Comparison of ENCODE assay signal across 23 cellular contexts in the genomic region with DNA sequence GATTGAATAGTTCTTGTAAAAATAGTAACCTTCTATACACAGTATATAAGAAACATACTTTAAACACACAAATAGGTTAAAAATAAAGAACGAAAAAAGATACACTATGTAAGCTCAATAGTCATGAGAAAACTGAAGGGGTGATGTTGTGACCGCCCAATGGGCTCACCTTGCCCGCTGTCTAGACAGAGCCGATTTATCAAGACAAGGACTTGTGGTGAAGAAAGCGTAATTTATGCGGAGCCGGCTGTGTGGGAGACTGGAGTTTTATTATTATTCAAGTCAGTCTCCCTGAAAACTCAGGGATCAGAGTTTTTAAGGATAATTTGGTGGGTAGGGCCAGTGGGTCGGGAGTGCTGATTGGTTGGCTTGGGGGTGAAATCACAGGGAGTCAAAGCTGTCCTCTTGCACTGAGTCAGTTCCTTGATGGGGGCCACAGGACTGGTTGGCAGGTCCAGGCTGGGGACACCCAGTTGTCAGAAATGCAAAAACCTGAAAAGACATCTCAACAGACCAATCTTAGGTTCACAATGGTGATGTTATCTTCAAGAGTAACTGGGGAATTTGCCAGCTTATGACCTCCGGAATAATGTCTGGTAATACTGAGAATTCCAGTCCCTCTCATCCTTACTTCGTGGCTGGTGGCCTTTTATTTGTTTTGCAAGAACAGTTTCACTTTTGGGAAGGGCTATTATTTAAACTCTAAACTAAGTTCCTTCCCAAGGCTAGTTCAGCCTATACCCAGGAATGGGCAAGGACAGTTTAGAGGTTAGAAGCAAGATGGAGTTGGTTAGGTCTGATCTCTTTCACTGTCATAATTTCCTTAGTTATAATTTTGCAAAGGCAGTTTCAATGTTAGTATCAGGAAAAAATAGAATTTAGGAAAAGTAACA.
DNase-seq lines count a peak whose midpoint lies in the region; ATAC-seq and TF ChIP-seq lines count a peak whose summit lies in the region.
"Had no signal": no experiment of that assay in that cellular context is flagged by ENCODE, and none has a peak within 500 bp of the region (broad histone marks: within the 10 kb centered on the region; RNA-seq: fewer than 3 reads in every experiment).

No MANE protein-coding gene starts in this region.

- no peak overlapping the region for H3K4me3 Mint-ChIP-seq in dendritic cell treated with granulocyte-macrophage colony-stimulating factor and Interleukin-4, amounts not matched to agents 40 ng/mL and 50 ng/mL, for 4 days
- H3K4me3 Mint-ChIP-seq in nephron progenitor cell = no peak overlapping the region
- H3K4me3 Mint-ChIP-seq: activated T-cell treated with anti-CD3 and anti-CD28 coated beads, Interleukin-2, amount 50 U/mL, for 72 hours; B cell had no signal

- TF ChIP-seq CTCF in nephron progenitor cell (IDR thresholded peaks at IDR 0.05) (no peak), body of pancreas (IDR thresholded peaks at IDR 0.05) (no peak)

- H3K4me1 ChIP-seq in HUES6 (ENCODE audit: control insufficient read depth, insufficient read depth, low read length) = peaks cover 13% of the 10 kb centered on the region
- no peaks in the 10 kb centered on the region for H3K4me1 ChIP-seq in body of pancreas
- H3K4me1 ChIP-seq: ascending aorta, tibial nerve had no signal

- DNase-seq in EH (ENCODE audit: low read depth) (peak; percentile 70), nephron progenitor cell (no peak), SIG-M5 (lab: John Stamatoyannopoulos, UW) (no peak), body of pancreas (no peak), NCI-H2227 treated with DMSO at 0.1 percent for 48 hours (lab: John Stamatoyannopoulos, UW) (no peak)
- DNase-seq: activated CD4-positive, alpha-beta T cell treated with anti-CD3 and anti-CD28 coated beads for 1 hour; activated CD8-positive, alpha-beta memory T cell treated with anti-CD3 and anti-CD28 coated beads for 24 hours; activated naive CD4-positive, alpha-beta T cell treated with anti-CD3 and anti-CD28 coated beads, Interleukin-2, amount 50 U/mL, for 16 hours; cerebellar nuclear complex; COR-L47; glutamatergic neuron; NCI-H1694; NCI-H2171; stimulated activated naive CD4-positive, alpha-beta T cell treated with Interleukin-2 at 50 U/mL for 16 hours had no signal

- H3K36me3 Mint-ChIP-seq in dendritic cell treated with granulocyte-macrophage colony-stimulating factor and Interleukin-4, amounts not matched to agents 40 ng/mL and 50 ng/mL, for 4 days (ENCODE audit: low read depth) = no peaks in the 10 kb centered on the region
- no peaks in the 10 kb centered on the region for H3K36me3 Mint-ChIP-seq in nephron progenitor cell (ENCODE audit: low read depth)

- H3K9me3 ChIP-seq in HUES6 (ENCODE audit: control insufficient read depth, insufficient read depth, low read depth, low read length) (no peaks in the 10 kb centered on the region), body of pancreas (no peaks in the 10 kb centered on the region)
- H3K9me3 ChIP-seq: ascending aorta, tibial nerve had no signal

- H3K9me3 Mint-ChIP-seq in dendritic cell treated with granulocyte-macrophage colony-stimulating factor and Interleukin-4, amounts not matched to agents 40 ng/mL and 50 ng/mL, for 4 days = no peaks in the 10 kb centered on the region
- H3K9me3 Mint-ChIP-seq in nephron progenitor cell = no peaks in the 10 kb centered on the region
- H3K9me3 Mint-ChIP-seq: activated T-cell treated with anti-CD3 and anti-CD28 coated beads, Interleukin-2, amount 50 U/mL, for 72 hours had no signal

- H3K36me3 ChIP-seq in HUES6 (ENCODE audit: control insufficient read depth, insufficient read depth, low read length) (no peaks in the 10 kb centered on the region), body of pancreas (replicated peaks in 1 of 2; ENCODE audit: insufficient read depth in 1 of 2, low read depth in 2 of 2) (no peaks in the 10 kb centered on the region)
- H3K36me3 ChIP-seq: ascending aorta, tibial nerve had no signal

- ATAC-seq in body of pancreas (no peak), GM19463 (IDR thresholded peaks at IDR 0.05; ENCODE audit: unreplicated experiment) (no peak)
- ATAC-seq: activated T-cell treated with anti-CD3 and anti-CD28 coated beads, Interleukin-2, amount 50 U/mL, for 72 hours had no signal

- no peak overlapping the region for H3K4me3 ChIP-seq in HUES6 (ENCODE audit: low read depth, low read length)
- no peak overlapping the region for H3K4me3 ChIP-seq in body of pancreas
- H3K4me3 ChIP-seq: ascending aorta, skin epidermis, tibial nerve had no signal

- H3K27me3 ChIP-seq in HUES6 (ENCODE audit: control insufficient read depth, insufficient read depth, low read length) (no peaks in the 10 kb centered on the region), body of pancreas (no peaks in the 10 kb centered on the region)
- H3K27me3 ChIP-seq: ascending aorta, tibial nerve had no signal

- WGBS in body of pancreas, 2 donors = 76 to 82% methylated on average over 10 of the region's 10 CpGs

- peaks cover 27% of the 10 kb centered on the region for H3K27me3 Mint-ChIP-seq in dendritic cell treated with granulocyte-macrophage colony-stimulating factor and Interleukin-4, amounts not matched to agents 40 ng/mL and 50 ng/mL, for 4 days
- peaks cover 4% of the 10 kb centered on the region for H3K27me3 Mint-ChIP-seq in nephron progenitor cell (ENCODE audit: low read depth, poor library complexity)

- H3K27ac Mint-ChIP-seq in dendritic cell treated with granulocyte-macrophage colony-stimulating factor and Interleukin-4, amounts not matched to agents 40 ng/mL and 50 ng/mL, for 4 days = peak overlapping the region; percentile 18
- peak overlapping the region; percentile 10 for H3K27ac Mint-ChIP-seq in nephron progenitor cell
- H3K27ac Mint-ChIP-seq: activated T-cell treated with anti-CD3 and anti-CD28 coated beads, Interleukin-2, amount 50 U/mL, for 72 hours; B cell had no signal

- no peak for TF ChIP-seq POLR2A in body of pancreas (IDR thresholded peaks at IDR 0.05)

- H3K4me1 Mint-ChIP-seq in dendritic cell treated with granulocyte-macrophage colony-stimulating factor and Interleukin-4, amounts not matched to agents 40 ng/mL and 50 ng/mL, for 4 days (ENCODE audit: low read depth) = peaks cover 11% of the 10 kb centered on the region
- H3K4me1 Mint-ChIP-seq in nephron progenitor cell = peaks cover 11% of the 10 kb centered on the region

- no peak overlapping the region for H3K9ac ChIP-seq in HUES6 (ENCODE audit: low read length)
- H3K9ac ChIP-seq: KMS-11 had no signal

- intact Hi-C loops in dendritic cell treated with granulocyte-macrophage colony-stimulating factor and Interleukin-4, amounts not matched to agents 40 ng/mL and 50 ng/mL, for 4 days (cut with micrococcal nuclease) = no loop called here
- intact Hi-C loops in body of pancreas (cut with DNase I) = no loop called here

- H3K27ac ChIP-seq in HUES6 (ENCODE audit: low read depth, low read length) = peak overlapping the region; percentile 34; the same call in 1 of the 2 replicates
- no peak overlapping the region for H3K27ac ChIP-seq in body of pancreas
- H3K27ac ChIP-seq: ascending aorta, KMS-11, skin epidermis, tibial nerve had no signal
